Comparison of ENCODE assay signal across 8 cellular contexts in genomic region chr1:71080178-71080781, GRCh38. TPM values are rescaled to one million over a fixed set of nuclear protein-coding genes. Genes with fewer than 3 reads are reported as not detected.
DNase-seq lines count a peak whose midpoint lies in the region; ATAC-seq and TF ChIP-seq lines count a peak whose summit lies in the region.

No MANE protein-coding gene starts in this region.

- no peak overlapping the region for H2AK5ac ChIP-seq in H9 (ENCODE audit: insufficient read length, low read length)

- H3K79me2 ChIP-seq in H9 (ENCODE audit: insufficient read depth, low read length): peaks cover 16% of the 10 kb centered on the region

- TF ChIP-seq CTCF in H9 (conservative IDR thresholded peaks at IDR 0.05): no peak
- no peak for TF ChIP-seq CTCF in brain (conservative IDR thresholded peaks at IDR 0.05)

- no peak overlapping the region for H2BK120ac ChIP-seq in H9 (ENCODE audit: low read depth, low read length, poor library complexity, severe bottlenecking)

- H3K4me1 Mint-ChIP-seq in H9: peaks cover 11 to 13% of the 10 kb centered on the region in 2 experiments
- peaks cover 50% of the 10 kb centered on the region for H3K4me1 Mint-ChIP-seq in brain

- peak; percentile 64 for DNase-seq in NCI-H82 (lab: John Stamatoyannopoulos, UW)
- no peak for DNase-seq in NCI-H82 treated with DMSO at 0.1 percent for 48 hours (lab: John Stamatoyannopoulos, UW; ENCODE audit: unreplicated experiment)
- DNase-seq in H9: no peak
- DNase-seq in NOMO-1 treated with DMSO at 0.1 percent for 48 hours (lab: John Stamatoyannopoulos, UW; ENCODE audit: unreplicated experiment): peak; percentile 20
- DNase-seq in left colon: no peak
- peak; percentile 33 for DNase-seq in stimulated activated naive CD8-positive, alpha-beta T cell treated with anti-CD3 and anti-CD28 coated beads, Interleukin-15, Interleukin-2, amounts not matched to agents 100 U/mL and 50 U/mL, for 24 hours
- no peak for DNase-seq in T1000 (lab: John Stamatoyannopoulos, UW)

- H3K9ac ChIP-seq in H9 (ENCODE audit: extremely low read depth, insufficient read length, low read length): peak overlapping the region; percentile 100

- peak overlapping the region; percentile 39 for H3K56ac ChIP-seq in H9 (ENCODE audit: insufficient read length, low read depth, low read length)

- peak overlapping the region; percentile 85 for H3K18ac ChIP-seq in H9 (ENCODE audit: insufficient read length, low read depth, low read length)

- intact Hi-C loops in left colon (cut with DNase I, micrococcal nuclease): no loop called here

- H2BK20ac ChIP-seq in H9 (ENCODE audit: low read depth, low read length, poor library complexity, severe bottlenecking): no peak overlapping the region

- no peak overlapping the region for H2BK12ac ChIP-seq in H9 (ENCODE audit: insufficient read length, low read depth, low read length)

- peak overlapping the region; percentile 94 for H2AFZ ChIP-seq in H9 (ENCODE audit: low read length)

- no peaks in the 10 kb centered on the region for H3K79me1 ChIP-seq in H9 (ENCODE audit: insufficient read depth, low read depth, low read length, poor library complexity, severe bottlenecking)

- peak overlapping the region; percentile 72 for H3K4me2 ChIP-seq in H9 (ENCODE audit: insufficient read depth, insufficient read length, low read length)

- no peak overlapping the region for H4K91ac ChIP-seq in H9 (ENCODE audit: insufficient read length, low read depth, low read length)

- H4K20me1 ChIP-seq in H9 (ENCODE audit: control insufficient read depth, insufficient read depth, insufficient read length): no peaks in the 10 kb centered on the region

- H3K4ac ChIP-seq in H9 (ENCODE audit: low read depth, low read length): no peak overlapping the region

- peak overlapping the region; percentile 87 for H3K14ac ChIP-seq in H9 (ENCODE audit: insufficient read depth, low read length)

- ATAC-seq in left colon: peak; percentile 62
- peak; percentile 35 for ATAC-seq in stimulated activated naive CD8-positive, alpha-beta T cell treated with anti-CD3 and anti-CD28 coated beads, Interleukin-15, Interleukin-2, amounts not matched to agents 100 U/mL and 50 U/mL, for 24 hours

- no peak overlapping the region for H2BK15ac ChIP-seq in H9 (ENCODE audit: low read depth, low read length)

- H4K5ac ChIP-seq in H9 (ENCODE audit: insufficient read length, low read depth, low read length): peak overlapping the region; percentile 96

- H3T11ph ChIP-seq in H9 (ENCODE audit: low read length): no peak overlapping the region

- peaks cover 22 to 35% (median 32%) of the 10 kb centered on the region in 3 experiments; a peak in 6 of 7 replicates for H3K36me3 Mint-ChIP-seq in H9 (ENCODE audit: insufficient read depth in 1 of 3, low read depth in 3 of 3)
- H3K36me3 Mint-ChIP-seq in brain: peaks cover 31% of the 10 kb centered on the region

- H3K27ac ChIP-seq in H9 (ENCODE audit: insufficient read length, low read depth, low read length): no peak overlapping the region

- WGBS in H9 (ENCODE audit: extremely low coverage, insufficient read length, low lambda C conversion rate): no CpG with 5 or more reads among the region's 20 CpGs

- H3K9me3 Mint-ChIP-seq in H9: no peaks in the 10 kb centered on the region; a peak in 2 of 5 replicates
- peaks cover 0 to 8% (median 0%) of the 10 kb centered on the region in 5 experiments for H3K9me3 Mint-ChIP-seq in brain

- H3K27me3 ChIP-seq in H9 (ENCODE audit: insufficient read depth, low read length): no peaks in the 10 kb centered on the region

- H2BK5ac ChIP-seq in H9 (ENCODE audit: insufficient read length, low read length): peak overlapping the region; percentile 91

- peaks cover 32% of the 10 kb centered on the region for H3K27me3 Mint-ChIP-seq in H9 (ENCODE audit: low read depth)
- H3K27me3 Mint-ChIP-seq in brain: peaks cover 27% of the 10 kb centered on the region

- H3K23ac ChIP-seq in H9 (ENCODE audit: insufficient read length, low read depth, low read length): no peak overlapping the region

- H3K23me2 ChIP-seq in H9 (ENCODE audit: insufficient read length, low read depth, low read length, poor library complexity, severe bottlenecking): no peaks in the 10 kb centered on the region

- H4K8ac ChIP-seq in H9 (replicated peaks; ENCODE audit: insufficient read length, low read depth, low read length): peak overlapping the region; percentile 41

- peak overlapping the region; percentile 99 to 100 (median 100) for H3K27ac Mint-ChIP-seq in H9
- H3K27ac Mint-ChIP-seq in brain: peak overlapping the region; percentile 98 to 100 (median 100)

- H3K4me1 ChIP-seq in H9 (ENCODE audit: insufficient read depth, low read length): no peaks in the 10 kb centered on the region

- H3K4me3 Mint-ChIP-seq in H9 (peak overlapping the region; percentile 98 to 99), brain (peak overlapping the region; percentile 93 to 100 (median 99))

- no peaks in the 10 kb centered on the region for H3K9me3 ChIP-seq in H9 (ENCODE audit: control insufficient read depth, low read depth, low read length)

RNA-seq across cellular contexts. Expression of gene ZRANB2, which starts 0.6 kb away (rescaled TPM):
- 91.0 and 103 TPM in 2 replicates for total RNA-seq in H9 (2021)
- polyA plus RNA-seq in brain (ENCODE audit: insufficient read depth, low read depth, low replicate concordance): 13.5 TPM
- 10 to 100 TPM; 76.3 to 76.8 TPM for total RNA-seq in left colon

RNA-seq across cellular contexts. Expression of gene PTGER3, which starts 32.7 kb away (rescaled TPM):
- total RNA-seq in H9 (2021): 0.26 TPM in 2 replicates
- polyA plus RNA-seq in brain (ENCODE audit: insufficient read depth, low read depth, low replicate concordance): 0.08 TPM
- total RNA-seq in left colon: 1 to 10 TPM in 1 of 2 donors, under 1 TPM in 1; 0.49 to 2.7 TPM

Comparison
In these comparisons a context has a peak if more than half of its experiments do, and no peak if none do; other contexts are left out.
1. DNase-seq: peak in NCI-H82 (single experiment), NOMO-1 treated with DMSO at 0.1 percent for 48 hours (single experiment) and stimulated activated naive CD8-positive, alpha-beta T cell treated with anti-CD3 and anti-CD28 coated beads, Interleukin-15, Interleukin-2, amounts not matched to agents 100 U/mL and 50 U/mL, for 24 hours (single experiment); none in NCI-H82 treated with DMSO at 0.1 percent for 48 hours (single experiment), H9 (single experiment), left colon (0 of 2) and T1000 (single experiment).